ENCODE assay signal across 25 cellular contexts in the genomic region with DNA sequence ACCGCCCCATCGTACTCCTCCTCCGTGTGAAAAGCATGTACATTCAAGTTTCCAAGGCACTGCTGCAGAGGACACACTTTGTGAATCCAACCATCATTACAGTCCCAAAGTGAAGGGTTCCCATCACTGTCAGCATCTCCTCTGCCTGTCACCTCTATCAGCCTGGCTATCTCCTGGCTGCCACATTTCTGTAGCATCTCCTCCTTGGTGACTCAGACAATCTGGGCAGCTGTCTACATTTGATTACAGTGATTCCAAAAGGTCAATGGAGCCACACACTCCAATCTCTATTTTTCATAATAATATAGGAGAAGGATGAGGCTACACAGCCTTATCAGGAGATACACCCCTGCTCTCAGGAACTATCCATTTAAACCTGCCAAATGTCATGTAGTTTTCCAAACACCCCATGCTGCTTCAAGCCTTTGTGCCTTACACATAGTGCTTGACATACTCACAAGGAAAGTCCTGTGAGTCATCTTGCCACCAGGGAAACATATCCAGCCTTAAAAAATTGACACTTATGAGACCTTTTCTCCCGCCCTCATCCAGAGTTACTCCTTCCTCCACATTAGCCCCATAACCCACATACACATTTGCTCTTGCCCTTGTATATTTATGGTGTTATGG.
DNase-seq lines count a peak whose midpoint lies in the region; ATAC-seq and TF ChIP-seq lines count a peak whose summit lies in the region.
"Had no signal": no experiment of that assay in that cellular context is flagged by ENCODE, and none has a peak within 500 bp of the region (broad histone marks: within the 10 kb centered on the region; RNA-seq: fewer than 3 reads in every experiment).

No MANE protein-coding gene starts in this region.

- TF ChIP-seq CTCF in AG10803 (conservative IDR thresholded peaks at IDR 0.05; ENCODE audit: low read length) (no peak), cardiac fibroblast (IDR thresholded peaks at IDR 0.05; ENCODE audit: low read depth, low read length) (no peak), left lung (IDR thresholded peaks at IDR 0.05) (no peak)

- no peaks in the 10 kb centered on the region for H3K27me3 ChIP-seq in left lung
- H3K27me3 ChIP-seq: gastroesophageal sphincter, neural progenitor cell, upper lobe of left lung had no signal

- H3K4me1 ChIP-seq in left lung: no peaks in the 10 kb centered on the region
- H3K4me1 ChIP-seq: gastroesophageal sphincter, lower lobe of right lung, upper lobe of left lung had no signal

- peak; percentile 16 for ATAC-seq in left lung
- ATAC-seq in sciatic nerve: no peak
- ATAC-seq: activated T-cell treated with anti-CD3 and anti-CD28 coated beads, Interleukin-2, amount 50 U/mL, for 4 hours; gastroesophageal sphincter; lower lobe of right lung had no signal

- no peak overlapping the region for H3K27ac ChIP-seq in left lung
- H3K27ac ChIP-seq: epithelial cell of prostate, gastroesophageal sphincter, lower lobe of right lung, neural progenitor cell, upper lobe of left lung, VCaP had no signal

- peak; percentile 43 for DNase-seq in AG10803 (ENCODE audit: low read depth)
- DNase-seq in M059J (ENCODE audit: low read depth): peak; percentile 51
- DNase-seq in cardiac fibroblast (ENCODE audit: low read depth in 2 of 2): peak; percentile 16 to 39
- DNase-seq in left lung: no peak
- DNase-seq in KG1 (lab: John Stamatoyannopoulos, UW): no peak
- DNase-seq in posterior cingulate gyrus: no peak
- no peak for DNase-seq in sciatic nerve (ENCODE audit: low spot score)
- DNase-seq in NCI-H1417 treated with DMSO at 0.1 percent for 48 hours (lab: John Stamatoyannopoulos, UW): no peak
- DNase-seq: activated CD4-positive, alpha-beta T cell treated with anti-CD3 and anti-CD28 coated beads for 48 hours; activated naive CD4-positive, alpha-beta T cell treated with anti-CD3 and anti-CD28 coated beads, Interleukin-2, amount 50 U/mL, for 16 hours; activated T-cell treated with anti-CD3 and anti-CD28 coated beads, Interleukin-2, amount 50 U/mL, for 4 hours; C1 segment of cervical spinal cord; DND-41; H7; Kasumi-1; lower lobe of right lung; NCI-H1105; NCI-H2081; NCI-H345; NCI-H748 treated with DMSO at 0.1 percent for 48 hours; upper lobe of left lung had no signal

- no peak overlapping the region for H3K4me3 ChIP-seq in AG10803 (ENCODE audit: low read length)
- H3K4me3 ChIP-seq in cardiac fibroblast (replicated peaks in 1 of 2; ENCODE audit: low read depth in 2 of 2, low read length in 2 of 2): no peak overlapping the region
- no peak overlapping the region for H3K4me3 ChIP-seq in left lung
- H3K4me3 ChIP-seq: gastroesophageal sphincter, lower lobe of right lung, neural progenitor cell, upper lobe of left lung had no signal

- intact Hi-C loops in left lung (cut with DNase I): no loop called here
- intact Hi-C loops in posterior cingulate gyrus (cut with DNase I): no loop called here
- intact Hi-C loops in sciatic nerve (cut with DNase I): no loop called here

- H3K9me3 ChIP-seq in left lung: no peaks in the 10 kb centered on the region
- H3K9me3 ChIP-seq: gastroesophageal sphincter, lower lobe of right lung, upper lobe of left lung had no signal

- H3K36me3 ChIP-seq in left lung: no peaks in the 10 kb centered on the region
- H3K36me3 ChIP-seq: gastroesophageal sphincter, lower lobe of right lung, neural progenitor cell, upper lobe of left lung had no signal

Comparison
In these comparisons a context has a peak if more than half of its experiments do, and no peak if none do; other contexts are left out.
1. DNase-seq: peak in AG10803 (single experiment), M059J (single experiment) and cardiac fibroblast (2 of 2); none in left lung (0 of 2), KG1 (single experiment), posterior cingulate gyrus (0 of 10), sciatic nerve (single experiment) and NCI-H1417 treated with DMSO at 0.1 percent for 48 hours (single experiment).